In the genomic region with DNA sequence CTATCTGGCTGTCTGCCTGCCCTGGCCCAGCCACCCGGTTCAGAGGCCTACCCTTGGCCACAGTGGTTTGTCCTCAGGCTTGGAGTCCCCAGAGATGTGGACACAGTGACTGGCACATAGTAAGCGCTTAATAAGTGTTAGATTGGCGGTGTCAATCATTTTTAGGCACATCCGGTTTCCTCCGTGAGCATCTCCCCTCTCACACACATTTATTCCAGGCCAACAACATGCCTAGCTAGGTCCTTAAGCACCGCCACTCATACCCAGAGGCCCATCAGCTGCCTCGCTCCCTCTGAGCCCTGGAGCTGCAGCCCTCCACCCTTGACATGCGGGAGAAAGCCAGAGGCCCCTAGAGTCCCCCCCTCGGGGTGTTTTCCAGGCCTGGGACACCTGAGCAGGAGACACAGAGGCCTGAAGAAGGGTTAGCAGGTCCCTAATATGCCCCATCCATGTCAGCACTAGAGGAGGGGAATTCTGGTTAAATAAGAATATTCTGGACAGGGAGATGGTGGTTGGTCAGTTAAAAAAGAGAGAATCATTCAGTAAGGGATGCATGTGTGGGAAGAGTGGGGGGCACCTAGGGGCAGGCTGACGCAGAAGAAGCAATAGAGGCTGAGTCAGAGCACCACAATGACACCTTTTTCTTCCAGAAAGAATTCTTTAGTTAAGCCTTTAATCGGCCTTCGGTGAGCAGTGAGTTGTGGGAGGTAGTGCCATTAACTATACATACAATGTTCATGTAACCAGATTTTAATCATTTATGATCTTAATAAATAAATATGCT, we compare ENCODE assay signal across 9 cellular contexts. TPM values are rescaled to one million over a fixed set of nuclear protein-coding genes. Genes with fewer than 3 reads are reported as not detected.
DNase-seq lines count a peak whose midpoint lies in the region; ATAC-seq and TF ChIP-seq lines count a peak whose summit lies in the region.
"Had no signal": no experiment of that assay in that cellular context is flagged by ENCODE, and none has a peak within 500 bp of the region (broad histone marks: within the 10 kb centered on the region; RNA-seq: fewer than 3 reads in every experiment).

No MANE protein-coding gene starts in this region.

- H3K36me3 ChIP-seq in adipocyte (ENCODE audit: control insufficient read depth, insufficient read depth, low read length, severe bottlenecking) (peaks cover 11% of the 10 kb centered on the region), esophagus (ENCODE audit: control insufficient read depth in 2 of 2, insufficient read depth in 2 of 2, low read length in 1 of 2) (no peaks in the 10 kb centered on the region), muscle layer of duodenum (ENCODE audit: control insufficient read depth in 1 of 2, insufficient read depth in 2 of 2, low read length in 2 of 2) (no peaks in the 10 kb centered on the region), tibial nerve (no peaks in the 10 kb centered on the region)

- no peak for TF ChIP-seq CTCF in tibial nerve (IDR thresholded peaks at IDR 0.05)

- H3K27me3 Mint-ChIP-seq in activated CD4-positive, alpha-beta memory T cell treated with anti-CD3 and anti-CD28 coated beads for 36 hours: peaks cover 63% of the 10 kb centered on the region

- no peak overlapping the region for H3K4me3 Mint-ChIP-seq in activated CD4-positive, alpha-beta memory T cell treated with anti-CD3 and anti-CD28 coated beads for 36 hours

- H3K9ac ChIP-seq in adipocyte (ENCODE audit: low read length): peak overlapping the region; percentile 92

- intact Hi-C loops in activated CD4-positive, alpha-beta memory T cell treated with anti-CD3 and anti-CD28 coated beads for 36 hours (cut with micrococcal nuclease): no loop called here

- TF ChIP-seq EP300 in tibial nerve (IDR thresholded peaks at IDR 0.05): no peak

- peak in 1 of 2 donors; percentile 4 for TF ChIP-seq POLR2A in tibial nerve (IDR thresholded peaks at IDR 0.05)

- H3K27me3 ChIP-seq in adipocyte (replicated peaks; ENCODE audit: control insufficient read depth, insufficient read depth, low read length) (no peaks in the 10 kb centered on the region), esophagus (ENCODE audit: control insufficient read depth in 1 of 2, insufficient read depth in 2 of 2, low read length in 2 of 2) (peaks cover 0 to 1% of the 10 kb centered on the region in 2 donors), muscle layer of duodenum (ENCODE audit: low read depth, low read length) (peaks cover 15% of the 10 kb centered on the region), tibial nerve (no peaks in the 10 kb centered on the region)

- peak overlapping the region; percentile 58 to 93 for H3K27ac ChIP-seq in esophagus (ENCODE audit: low read depth in 2 of 2, low read length in 1 of 2)
- peak overlapping the region; percentile 41 for H3K27ac ChIP-seq in muscle layer of duodenum (ENCODE audit: low read length)
- peak overlapping the region; percentile 95 to 100 (median 98) for H3K27ac ChIP-seq in tibial nerve

- DNase-seq in adipocyte (ENCODE audit: low read depth) (no peak), tibial nerve (ENCODE audit: low spot score in 2 of 2) (no peak), RKO (ENCODE audit: low spot score) (no peak)
- no peak for DNase-seq in activated CD4-positive, alpha-beta memory T cell treated with anti-CD3 and anti-CD28 coated beads for 36 hours
- DNase-seq: activated T-cell treated with anti-CD3 and anti-CD28 coated beads, Interleukin-2, amount 50 U/mL, for 1 hour; PC-3 had no signal

- POLR2A ChIA-PET in activated CD4-positive, alpha-beta memory T cell treated with anti-CD3 and anti-CD28 coated beads for 36 hours (lab: Charles Lee): no interaction called here

- H3K4me1 ChIP-seq in adipocyte (ENCODE audit: control insufficient read depth, insufficient read depth, low read length) (peaks cover 52% of the 10 kb centered on the region), esophagus (ENCODE audit: control insufficient read depth in 2 of 2, insufficient read depth in 2 of 2, low read length in 1 of 2) (peaks cover 2 to 3% of the 10 kb centered on the region in 2 donors), muscle layer of duodenum (ENCODE audit: control insufficient read depth in 1 of 2, insufficient read depth in 2 of 2, low read length in 2 of 2) (peaks cover 5 to 25% of the 10 kb centered on the region in 2 donors), tibial nerve (peaks cover 4 to 70% (median 29%) of the 10 kb centered on the region in 4 donors)

- no peaks in the 10 kb centered on the region for H3K9me3 ChIP-seq in adipocyte (ENCODE audit: control insufficient read depth, low read length)
- peaks cover 0 to 5% of the 10 kb centered on the region in 2 donors for H3K9me3 ChIP-seq in esophagus (ENCODE audit: control insufficient read depth in 2 of 2, insufficient read depth in 1 of 2, low read depth in 1 of 2, low read length in 1 of 2)
- H3K9me3 ChIP-seq in muscle layer of duodenum (ENCODE audit: control insufficient read depth in 1 of 2, low read length in 2 of 2): no peaks in the 10 kb centered on the region
- H3K9me3 ChIP-seq in tibial nerve: no peaks in the 10 kb centered on the region

- H3K27ac Mint-ChIP-seq in activated CD4-positive, alpha-beta memory T cell treated with anti-CD3 and anti-CD28 coated beads for 36 hours: no peak overlapping the region

- peak overlapping the region; percentile 85 for H3K4me3 ChIP-seq in adipocyte (ENCODE audit: low read length)
- H3K4me3 ChIP-seq in esophagus (ENCODE audit: low read depth in 1 of 2, low read length in 2 of 2): no peak overlapping the region
- no peak overlapping the region for H3K4me3 ChIP-seq in muscle layer of duodenum (ENCODE audit: low read depth in 1 of 2, low read length in 2 of 2)
- peak overlapping the region; percentile 30 to 81 (median 56) for H3K4me3 ChIP-seq in tibial nerve

- CTCF ChIA-PET in activated CD4-positive, alpha-beta memory T cell treated with anti-CD3 and anti-CD28 coated beads for 36 hours (lab: Charles Lee): no interaction called here

- WGBS in esophagus, 2 donors: 64 to 65% methylated on average over 12 of the region's 12 CpGs
- WGBS in tibial nerve, 2 donors: 21 to 22% methylated on average over 12 of the region's 12 CpGs

- no peaks in the 10 kb centered on the region for H3K9me3 Mint-ChIP-seq in activated CD4-positive, alpha-beta memory T cell treated with anti-CD3 and anti-CD28 coated beads for 36 hours

- peaks cover 14% of the 10 kb centered on the region for H3K4me1 Mint-ChIP-seq in activated CD4-positive, alpha-beta memory T cell treated with anti-CD3 and anti-CD28 coated beads for 36 hours (ENCODE audit: low read depth)

- ATAC-seq in GM21390 (IDR thresholded peaks at IDR 0.05; ENCODE audit: unreplicated experiment): no peak
- ATAC-seq: PC-3 had no signal

- no peaks in the 10 kb centered on the region for H3K36me3 Mint-ChIP-seq in activated CD4-positive, alpha-beta memory T cell treated with anti-CD3 and anti-CD28 coated beads for 36 hours

RNA-seq across cellular contexts. Expression of a gene that starts 22.3 kb away (rescaled TPM):
- 1 to 10 TPM; 5.0 to 9.3 TPM for polyA plus RNA-seq in esophagus
- total RNA-seq in tibial nerve: 100 to 1,000 TPM in 3 of 4 donors, 10 to 100 TPM in 1; 70.8 to 129 (median 124) TPM
- not detected for total RNA-seq in activated CD4-positive, alpha-beta memory T cell treated with anti-CD3 and anti-CD28 coated beads for 36 hours

Comparison
In these comparisons a context has a peak if more than half of its experiments do, and no peak if none do; other contexts are left out.
1. H3K4me3 ChIP-seq: peak in adipocyte (single experiment) and tibial nerve (4 of 4); none in esophagus (0 of 2) and muscle layer of duodenum (0 of 2).
2. H3K27ac ChIP-seq: peak in every context shown above with its lines; median percentile 98 in tibial nerve; 76 in esophagus; 41 in muscle layer of duodenum.
3. RNA of a gene that starts 22.3 kb away (total RNA-seq): 70.8 to 129 TPM in tibial nerve; not detected in activated CD4-positive, alpha-beta memory T cell treated with anti-CD3 and anti-CD28 coated beads for 36 hours; every median in the first group is over 10 times any median in the second.